ENCODE assay signal across 28 cellular contexts in genomic region chr20:49753133-49753532, GRCh38.
"Had no signal": no experiment of that assay in that cellular context is flagged by ENCODE, and none has a peak within 500 bp of the region (broad histone marks: within the 10 kb centered on the region; RNA-seq: fewer than 3 reads in every experiment).

No MANE protein-coding gene starts in this region.

- H3K27me3 ChIP-seq: ascending aorta, body of pancreas had no signal

- H3K9me3 ChIP-seq: ascending aorta, body of pancreas had no signal

- H3K4me3 Mint-ChIP-seq: activated CD8-positive, alpha-beta memory T cell treated with anti-CD3 and anti-CD28 coated beads, Interleukin-2, amount 10 ng/mL, durations not matched to agents 7 days and 5 days; activated naive CD8-positive, alpha-beta T cell treated with anti-CD3 and anti-CD28 coated beads, Interleukin-2, amount 50 U/mL, for 24 hours; activated T-cell treated with anti-CD3 and anti-CD28 coated beads, Interleukin-2, amount 50 U/mL, for 24 hours; activated T-helper 1 cell treated with anti-CD3 and anti-CD28 coated beads, Interleukin-12 subunit alpha, Interleukin-12 subunit beta, Interleukin-2, Interleukin-4 antibody, amounts not matched to agents 30 ng/mL and 10 ng/mL and 1 ng/mL, durations not matched to agents 14 hours and 24 hours and 36 hours; central memory CD8-positive, alpha-beta T cell; T-helper 17 cell; WTC11 had no signal

- H3K9me3 Mint-ChIP-seq: activated naive CD4-positive, alpha-beta T cell treated with anti-CD3 and anti-CD28 coated beads, Interleukin-2, amount 50 U/mL, for 72 hours; activated naive CD8-positive, alpha-beta T cell treated with anti-CD3 and anti-CD28 coated beads, Interleukin-2, amount 50 U/mL, for 24 hours; activated T-cell treated with anti-CD3 and anti-CD28 coated beads, Interleukin-2, amount 50 U/mL, for 24 hours; activated T-helper 1 cell treated with anti-CD3 and anti-CD28 coated beads, Interleukin-12 subunit alpha, Interleukin-12 subunit beta, Interleukin-2, Interleukin-4 antibody, amounts not matched to agents 30 ng/mL and 10 ng/mL and 1 ng/mL, durations not matched to agents 14 hours and 24 hours and 36 hours; central memory CD8-positive, alpha-beta T cell; WTC11 had no signal

- H3K4me1 ChIP-seq: ascending aorta had no signal

- H3K27ac ChIP-seq: ascending aorta, body of pancreas had no signal

- H3K4me3 ChIP-seq: ascending aorta, body of pancreas, K562 had no signal

- H3K36me3 ChIP-seq: ascending aorta had no signal

- H3K27me3 Mint-ChIP-seq: central memory CD8-positive, alpha-beta T cell had no signal

- H3K36me3 Mint-ChIP-seq: activated CD8-positive, alpha-beta memory T cell treated with anti-CD3 and anti-CD28 coated beads, Interleukin-2, amount 10 ng/mL, durations not matched to agents 7 days and 5 days; activated naive CD4-positive, alpha-beta T cell treated with anti-CD3 and anti-CD28 coated beads, Interleukin-2, amount 50 U/mL, for 72 hours; WTC11 had no signal

- DNase-seq: activated CD4-positive, alpha-beta T cell treated with anti-CD3 and anti-CD28 coated beads for 48 hours; activated CD4-positive, alpha-beta T cell treated with anti-CD3 and anti-CD28 coated beads, Interleukin-2, amount 50 U/mL, for 4 hours; activated CD4-positive, CD25-positive, alpha-beta regulatory T cell treated with anti-CD3 and anti-CD28 coated beads, Interleukin-2, amount 50 U/mL, for 72 hours; activated CD8-positive, alpha-beta memory T cell treated with anti-CD3 and anti-CD28 coated beads, Interleukin-2, amount 10 ng/mL, durations not matched to agents 7 days and 5 days; activated effector memory CD4-positive, alpha-beta T cell treated with Interleukin-2 at 50 U/mL for 16 hours; activated naive CD4-positive, alpha-beta T cell treated with Interleukin-2 at 50 U/mL for 16 hours; activated naive CD8-positive, alpha-beta T cell treated with anti-CD3 and anti-CD28 coated beads, Interleukin-2, amount 50 U/mL, for 24 hours; activated T-cell treated with anti-CD3 and anti-CD28 coated beads, Interleukin-2, amount 50 U/mL, for 24 hours; amniotic stem cell; body of pancreas; Kasumi-1; NCI-H1092; NCI-H1417; NCI-H1930; NCI-H2171; NCI-H2227 treated with DMSO at 0.1 percent for 48 hours; NCI-H446 treated with DMSO at 0.1 percent for 48 hours; NCI-H524 treated with DMSO at 0.1 percent for 48 hours; NCI-H748 treated with DMSO at 0.1 percent for 48 hours; SHP77 treated with DMSO at 0.1 percent for 48 hours; T-helper 17 cell; T-helper 9 cell had no signal

- H3K27ac Mint-ChIP-seq: activated CD8-positive, alpha-beta memory T cell treated with anti-CD3 and anti-CD28 coated beads, Interleukin-2, amount 10 ng/mL, durations not matched to agents 7 days and 5 days; activated naive CD4-positive, alpha-beta T cell treated with anti-CD3 and anti-CD28 coated beads, Interleukin-2, amount 50 U/mL, for 72 hours; activated naive CD8-positive, alpha-beta T cell treated with anti-CD3 and anti-CD28 coated beads, Interleukin-2, amount 50 U/mL, for 24 hours; activated T-cell treated with anti-CD3 and anti-CD28 coated beads, Interleukin-2, amount 50 U/mL, for 24 hours; activated T-helper 1 cell treated with anti-CD3 and anti-CD28 coated beads, Interleukin-12 subunit alpha, Interleukin-12 subunit beta, Interleukin-2, Interleukin-4 antibody, amounts not matched to agents 30 ng/mL and 10 ng/mL and 1 ng/mL, durations not matched to agents 14 hours and 24 hours and 36 hours; T-helper 17 cell; WTC11 had no signal
